In the genomic region with DNA sequence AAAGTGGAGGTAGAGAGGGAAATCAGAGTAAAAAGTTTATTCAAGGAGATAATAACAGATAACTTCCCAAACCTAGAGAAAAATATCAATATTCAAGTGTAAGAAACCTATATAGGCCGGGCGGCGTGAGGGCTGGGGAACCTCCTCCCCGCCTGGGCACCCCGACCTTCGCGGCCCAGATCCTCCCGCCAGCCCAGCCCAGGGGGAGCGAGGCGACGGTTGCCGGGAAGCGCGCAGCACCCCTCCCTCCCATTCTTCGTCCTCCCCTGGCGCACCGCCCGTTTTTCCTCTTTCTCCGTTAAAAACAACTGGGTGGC, we compare ENCODE assay signal across 8 cellular contexts. TPM values are rescaled to one million over a fixed set of nuclear protein-coding genes. Genes with fewer than 3 reads are reported as not detected.
DNase-seq lines count a peak whose midpoint lies in the region; ATAC-seq and TF ChIP-seq lines count a peak whose summit lies in the region.

No MANE protein-coding gene starts in this region.

- WGBS in mesenchymal stem cell, result 9% methylated on average over 8 of the region's 19 CpGs
- 3 to 4% methylated on average over 9 to 19 of the region's 19 CpGs for WGBS in upper lobe of left lung, 2 donors

- no peak overlapping the region for H3K27ac Mint-ChIP-seq in activated T-cell treated with anti-CD3 and anti-CD28 coated beads, Interleukin-2, amount 50 U/mL, for 24 hours
- H3K27ac Mint-ChIP-seq in dendritic cell treated with granulocyte-macrophage colony-stimulating factor and Interleukin-4, amounts not matched to agents 40 ng/mL and 50 ng/mL, for 4 days, result peak overlapping the region; percentile 89

- no peak overlapping the region for H3K23ac ChIP-seq in mesenchymal stem cell (ENCODE audit: low read length in 2 of 2)

- H3K79me1 ChIP-seq in mesenchymal stem cell (replicated peaks; ENCODE audit: low read length, poor library complexity, severe bottlenecking), result no peaks in the 10 kb centered on the region

- peak overlapping the region; percentile 22 for H3K9ac ChIP-seq in mesenchymal stem cell (ENCODE audit: low read length)

- H3K9me3 Mint-ChIP-seq in activated T-cell treated with anti-CD3 and anti-CD28 coated beads, Interleukin-2, amount 50 U/mL, for 24 hours, result no peaks in the 10 kb centered on the region
- H3K9me3 Mint-ChIP-seq in dendritic cell treated with granulocyte-macrophage colony-stimulating factor and Interleukin-4, amounts not matched to agents 40 ng/mL and 50 ng/mL, for 4 days, result peaks cover 15% of the 10 kb centered on the region

- ATAC-seq in upper lobe of left lung (ENCODE audit: low FRiP score in 2 of 2), result peak; percentile 19 to 43

- H3K4me3 ChIP-seq in mesenchymal stem cell (ENCODE audit: insufficient read depth in 1 of 2, low read depth in 1 of 2, low read length in 2 of 2), result peak overlapping the region; percentile 77 to 80
- H3K4me3 ChIP-seq in upper lobe of left lung, result peak overlapping the region; percentile 51 to 64 (median 56)

- no peak overlapping the region for H2AK5ac ChIP-seq in mesenchymal stem cell (ENCODE audit: low read length, severe bottlenecking)

- H3K36me3 Mint-ChIP-seq in activated T-cell treated with anti-CD3 and anti-CD28 coated beads, Interleukin-2, amount 50 U/mL, for 24 hours (ENCODE audit: low read depth), result no peaks in the 10 kb centered on the region
- no peaks in the 10 kb centered on the region for H3K36me3 Mint-ChIP-seq in dendritic cell treated with granulocyte-macrophage colony-stimulating factor and Interleukin-4, amounts not matched to agents 40 ng/mL and 50 ng/mL, for 4 days (ENCODE audit: low read depth)

- no peak for TF ChIP-seq CTCF in upper lobe of left lung (IDR thresholded peaks at IDR 0.05)

- H3K4me3 Mint-ChIP-seq in activated T-cell treated with anti-CD3 and anti-CD28 coated beads, Interleukin-2, amount 50 U/mL, for 24 hours, result peak overlapping the region; percentile 69
- peak overlapping the region; percentile 87 for H3K4me3 Mint-ChIP-seq in dendritic cell treated with granulocyte-macrophage colony-stimulating factor and Interleukin-4, amounts not matched to agents 40 ng/mL and 50 ng/mL, for 4 days

- no peak overlapping the region for H2BK15ac ChIP-seq in mesenchymal stem cell (ENCODE audit: low read depth, poor library complexity, severe bottlenecking)

- intact Hi-C loops in dendritic cell treated with granulocyte-macrophage colony-stimulating factor and Interleukin-4, amounts not matched to agents 40 ng/mL and 50 ng/mL, for 4 days (cut with micrococcal nuclease), result no loop called here

- peak overlapping the region; percentile 91 for H2AFZ ChIP-seq in mesenchymal stem cell (ENCODE audit: low read depth, low read length)

- H2BK120ac ChIP-seq in mesenchymal stem cell (ENCODE audit: low read depth, low read length), result no peak overlapping the region

- H3K14ac ChIP-seq in mesenchymal stem cell (ENCODE audit: low read length in 2 of 2), result no peak overlapping the region

- H3K4me1 Mint-ChIP-seq in activated T-cell treated with anti-CD3 and anti-CD28 coated beads, Interleukin-2, amount 50 U/mL, for 24 hours (ENCODE audit: low read depth), result peaks cover 23% of the 10 kb centered on the region
- H3K4me1 Mint-ChIP-seq in dendritic cell treated with granulocyte-macrophage colony-stimulating factor and Interleukin-4, amounts not matched to agents 40 ng/mL and 50 ng/mL, for 4 days (ENCODE audit: low read depth), result peaks cover 34% of the 10 kb centered on the region

- no peak for TF ChIP-seq EP300 in upper lobe of left lung (IDR thresholded peaks at IDR 0.05)

- peak overlapping the region; percentile 43 for H4K8ac ChIP-seq in mesenchymal stem cell (ENCODE audit: low read length)

- H3K4me2 ChIP-seq in mesenchymal stem cell (ENCODE audit: low read length, poor library complexity, severe bottlenecking), result peak overlapping the region; percentile 98

- H3K9me3 ChIP-seq in mesenchymal stem cell (ENCODE audit: control insufficient read depth, low read length) (peaks cover 10% of the 10 kb centered on the region), upper lobe of left lung (no peaks in the 10 kb centered on the region)

- H2BK5ac ChIP-seq in mesenchymal stem cell (ENCODE audit: low read depth, low read length, poor library complexity, severe bottlenecking), result no peak overlapping the region

- H3K36me3 ChIP-seq in mesenchymal stem cell (ENCODE audit: control insufficient read depth in 1 of 2, insufficient read depth in 2 of 2, low read depth in 1 of 2, low read length in 2 of 2), result peaks cover 0 to 3% of the 10 kb centered on the region in 2 experiments
- no peaks in the 10 kb centered on the region for H3K36me3 ChIP-seq in upper lobe of left lung

- peaks cover 12 to 51% of the 10 kb centered on the region in 2 experiments for H3K27me3 ChIP-seq in mesenchymal stem cell (ENCODE audit: control insufficient read depth in 1 of 2, insufficient read depth in 1 of 2, low read length in 2 of 2)
- peaks cover 0 to 6% (median 0%) of the 10 kb centered on the region in 4 donors for H3K27me3 ChIP-seq in upper lobe of left lung

- H3K4ac ChIP-seq in mesenchymal stem cell (ENCODE audit: low read depth in 1 of 2, low read length in 2 of 2), result no peak overlapping the region

- no peak for TF ChIP-seq POLR2A in upper lobe of left lung (IDR thresholded peaks at IDR 0.05)

- H3K27ac ChIP-seq in mesenchymal stem cell (ENCODE audit: low read length, poor library complexity, severe bottlenecking) (peak overlapping the region; percentile 19), upper lobe of left lung (peak overlapping the region; percentile 87 to 91 (median 88))

- peak overlapping the region in 1 of 2 experiments; percentile 56 for H3K18ac ChIP-seq in mesenchymal stem cell (ENCODE audit: low read depth in 1 of 2, low read length in 2 of 2)

- no peak overlapping the region for H2BK12ac ChIP-seq in mesenchymal stem cell (ENCODE audit: low read length in 2 of 2)

- H3K27me3 Mint-ChIP-seq in activated T-cell treated with anti-CD3 and anti-CD28 coated beads, Interleukin-2, amount 50 U/mL, for 24 hours, result peaks cover 87% of the 10 kb centered on the region
- H3K27me3 Mint-ChIP-seq in dendritic cell treated with granulocyte-macrophage colony-stimulating factor and Interleukin-4, amounts not matched to agents 40 ng/mL and 50 ng/mL, for 4 days, result peaks cover 65% of the 10 kb centered on the region

- no peak for DNase-seq in activated T-cell treated with anti-CD3 and anti-CD28 coated beads, Interleukin-2, amount 50 U/mL, for 24 hours
- DNase-seq in activated T-cell treated with anti-CD3 and anti-CD28 coated beads, Interleukin-2, amount 50 U/mL, for 1 hour, result no peak
- no peak for DNase-seq in mesenchymal stem cell
- no peak for DNase-seq in upper lobe of left lung
- DNase-seq in NCI-H2107 (lab: John Stamatoyannopoulos, UW), result no peak
- DNase-seq in HUDEP-2 (lab: John Stamatoyannopoulos, UW; ENCODE audit: unreplicated experiment in 76 of 76), result no peak
- DNase-seq in NCI-H69 (lab: John Stamatoyannopoulos, UW), result no peak

- H3K4me1 ChIP-seq in mesenchymal stem cell (ENCODE audit: control insufficient read depth, insufficient read depth, low read depth, low read length) (peaks cover 9% of the 10 kb centered on the region), upper lobe of left lung (peaks cover 14 to 29% (median 23%) of the 10 kb centered on the region in 4 donors)

- no peak overlapping the region for H4K91ac ChIP-seq in mesenchymal stem cell (ENCODE audit: low read length)

RNA-seq across cellular contexts. Expression of gene SFTPD, which starts 32.4 kb away (rescaled TPM):
- not detected for polyA plus RNA-seq in mesenchymal stem cell (2013, experiment 1 of 2)
- not detected for polyA plus RNA-seq in mesenchymal stem cell (2013, experiment 2 of 2)
- 100 to 1,000 TPM; 339 to 906 (median 589) TPM for total RNA-seq in upper lobe of left lung
